8 cellular contexts compared by ENCODE assay signal in genomic region chr6:168865-169455, GRCh38.
DNase-seq lines count a peak whose midpoint lies in the region; ATAC-seq and TF ChIP-seq lines count a peak whose summit lies in the region.

No MANE protein-coding gene starts in this region.

- peaks cover 29% of the 10 kb centered on the region for H3K27me3 Mint-ChIP-seq in Calu3 (ENCODE audit: unreplicated experiment)

- DNase-seq in Calu3 (no peak), SHP77 (lab: John Stamatoyannopoulos, UW) (peak; percentile 20 to 33), fibroblast of peridontal ligament (ENCODE audit: extremely low read depth) (peak; percentile 75), psoas muscle (no peak), substantia nigra (lab: John Stamatoyannopoulos, UW) (no peak)
- no peak for DNase-seq in activated CD4-positive, CD25-positive, alpha-beta regulatory T cell (lab: John Stamatoyannopoulos, UW)
- no peak for DNase-seq in activated CD8-positive, alpha-beta memory T cell treated with anti-CD3 and anti-CD28 coated beads, Interleukin-2, amount 50 U/mL, for 48 hours

- H3K9me3 Mint-ChIP-seq in Calu3 (ENCODE audit: low read depth, unreplicated experiment), result peaks cover 4% of the 10 kb centered on the region

- no peaks in the 10 kb centered on the region for H3K36me3 ChIP-seq in psoas muscle (ENCODE audit: insufficient read depth in 1 of 2, low read depth in 1 of 2)

- no peaks in the 10 kb centered on the region for H3K4me1 Mint-ChIP-seq in Calu3 (ENCODE audit: low read depth, unreplicated experiment)

- peak; percentile 60 for TF ChIP-seq RAD21 in Ishikawa (IDR thresholded peaks at IDR 0.05; ENCODE audit: low read depth)

- no peaks in the 10 kb centered on the region for H3K36me3 Mint-ChIP-seq in Calu3 (ENCODE audit: insufficient read depth, unreplicated experiment)

- CTCF ChIA-PET in Calu3 (lab: Charles Lee), result no interaction called here

- no peaks in the 10 kb centered on the region for H3K9me3 ChIP-seq in psoas muscle

- no peak overlapping the region for H3K27ac Mint-ChIP-seq in Calu3 (ENCODE audit: unreplicated experiment)

- TF ChIP-seq CTCF in Calu3 (IDR thresholded peaks at IDR 0.05; ENCODE audit: unreplicated experiment) (peak; percentile 21), psoas muscle (IDR thresholded peaks at IDR 0.05) (peak; percentile 60)

- no peak overlapping the region for H3K4me3 Mint-ChIP-seq in Calu3 (ENCODE audit: low read depth, unreplicated experiment)

- H3K4me1 ChIP-seq in psoas muscle, result no peaks in the 10 kb centered on the region

- peaks cover 0 to 3% (median 0%) of the 10 kb centered on the region in 3 donors for H3K27me3 ChIP-seq in psoas muscle (ENCODE audit: insufficient read depth in 3 of 3, low read length in 2 of 3)

- H3K27ac ChIP-seq in psoas muscle (no peak overlapping the region), substantia nigra (ENCODE audit: low read depth, low read length, poor library complexity, severe bottlenecking) (no peak overlapping the region)

- WGBS in psoas muscle, 3 donors, result 29 to 33% (median 32%) methylated on average over 3 of the region's 3 CpGs

- no peak for ATAC-seq in psoas muscle

- no peak overlapping the region for H3K4me3 ChIP-seq in psoas muscle

- no TSS peak for BruUV-seq in Calu3 (replicated peaks; lab: Mats Ljungman, UMichigan)

- intact Hi-C loops in Calu3 (cut with micrococcal nuclease; ENCODE audit: unreplicated experiment) (no loop called here), psoas muscle (cut with DNase I) (no loop called here)

- TF ChIP-seq EP300 in Ishikawa (IDR thresholded peaks at IDR 0.05; ENCODE audit: borderline replicate concordance), result no peak

TF ChIP-seq in Ishikawa, 13 proteins besides CTCF, POLR2A, EP300 and RAD21:
- TF ChIP-seq FOXM1 (IDR thresholded peaks at IDR 0.05; ENCODE audit: borderline replicate concordance, low read depth) (no peak), NFIC (IDR thresholded peaks at IDR 0.05) (no peak), CEBPB (IDR thresholded peaks at IDR 0.05) (no peak), CREB1 (IDR thresholded peaks at IDR 0.05; ENCODE audit: low read depth) (no peak), TAF1 (IDR thresholded peaks at IDR 0.05; ENCODE audit: low read depth) (no peak), MAX (IDR thresholded peaks at IDR 0.05) (no peak), TCF12 (IDR thresholded peaks at IDR 0.05; ENCODE audit: low read depth) (no peak), USF1 (IDR thresholded peaks at IDR 0.05) (no peak), TEAD4 (IDR thresholded peaks at IDR 0.05) (no peak)

Comparison
In these comparisons a context has a peak if more than half of its experiments do, and no peak if none do; other contexts are left out.
1. DNase-seq: peak in SHP77 (2 of 2) and fibroblast of peridontal ligament (single experiment); none in Calu3 (single experiment), psoas muscle (0 of 2), activated CD4-positive, CD25-positive, alpha-beta regulatory T cell (0 of 4), substantia nigra (0 of 49) and activated CD8-positive, alpha-beta memory T cell treated with anti-CD3 and anti-CD28 coated beads, Interleukin-2, amount 50 U/mL, for 48 hours (single experiment).